10 cellular contexts compared by ENCODE assay signal in the genomic region with DNA sequence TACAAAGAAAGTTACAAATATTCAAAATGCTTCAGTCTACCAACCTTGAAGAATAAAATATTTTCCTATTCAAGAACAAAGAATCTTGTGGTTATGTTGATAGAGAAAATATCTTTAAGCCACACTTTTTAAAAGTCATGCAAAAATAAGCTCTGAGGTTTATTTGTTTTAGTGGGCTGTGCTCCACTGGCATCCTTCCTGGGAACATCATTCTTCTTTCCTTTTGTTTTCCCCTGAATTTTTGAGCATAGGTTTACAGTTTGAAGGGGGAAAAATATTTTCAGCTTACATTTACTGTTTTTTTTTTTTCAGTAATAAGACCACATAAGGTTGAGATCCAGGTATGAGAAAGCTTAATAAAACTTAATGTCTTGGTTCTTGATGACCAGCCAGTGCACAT.
DNase-seq lines count a peak whose midpoint lies in the region; ATAC-seq and TF ChIP-seq lines count a peak whose summit lies in the region.
"Had no signal": no experiment of that assay in that cellular context is flagged by ENCODE, and none has a peak within 500 bp of the region (broad histone marks: within the 10 kb centered on the region; RNA-seq: fewer than 3 reads in every experiment).

No MANE protein-coding gene starts in this region.

- no peak overlapping the region for H3K4me3 ChIP-seq in choroid plexus epithelial cell (ENCODE audit: low read depth, low read length)

- DNase-seq in AG20443 (ENCODE audit: low spot score) (peak; percentile 21), M059J (ENCODE audit: low read depth) (peak; percentile 59), choroid plexus epithelial cell (ENCODE audit: low read depth) (peak; percentile 67), osteocyte (ENCODE audit: extremely low spot score, unreplicated experiment) (no peak), NCI-H2171 (lab: John Stamatoyannopoulos, UW) (no peak), SIG-M5 treated with dmso at 0.1 percent for 504 hours (lab: John Stamatoyannopoulos, UW; ENCODE audit: unreplicated experiment) (no peak), NCI-H82 (lab: John Stamatoyannopoulos, UW) (no peak)
- DNase-seq: NCI-H526, WERI-Rb-1 had no signal

- no peak for ATAC-seq in GM21737 (IDR thresholded peaks at IDR 0.05; ENCODE audit: unreplicated experiment)

- peaks cover 4% of the 10 kb centered on the region for H3K9me3 Mint-ChIP-seq in osteocyte (ENCODE audit: unreplicated experiment)

- peaks cover 26% of the 10 kb centered on the region for H3K4me1 Mint-ChIP-seq in osteocyte (ENCODE audit: unreplicated experiment)

- TF ChIP-seq CTCF in choroid plexus epithelial cell (conservative IDR thresholded peaks at IDR 0.05; ENCODE audit: low read depth, low read length) (no peak), osteocyte (IDR thresholded peaks at IDR 0.05) (no peak)

- peak overlapping the region; percentile 12 for H3K4me3 Mint-ChIP-seq in osteocyte (ENCODE audit: unreplicated experiment)

- peak overlapping the region; percentile 94 for H3K27ac Mint-ChIP-seq in osteocyte (ENCODE audit: unreplicated experiment)

- no peaks in the 10 kb centered on the region for H3K36me3 Mint-ChIP-seq in osteocyte (ENCODE audit: unreplicated experiment)

- H3K27me3 Mint-ChIP-seq in osteocyte (ENCODE audit: unreplicated experiment): no peaks in the 10 kb centered on the region

Comparison
In these comparisons a context has a peak if more than half of its experiments do, and no peak if none do; other contexts are left out.
1. DNase-seq: peak in AG20443 (single experiment), M059J (single experiment) and choroid plexus epithelial cell (single experiment); none in osteocyte (single experiment), NCI-H2171 (single experiment), SIG-M5 treated with dmso at 0.1 percent for 504 hours (single experiment) and NCI-H82 (single experiment).